In genomic region chr6:35601331-35602132, GRCh38 we compare ENCODE assay signal across 8 cellular contexts.
DNase-seq lines count a peak whose midpoint lies in the region; ATAC-seq and TF ChIP-seq lines count a peak whose summit lies in the region.

No MANE protein-coding gene starts in this region.

- peaks cover 8% of the 10 kb centered on the region; the same call in 1 of the 2 replicates for H3K36me3 ChIP-seq in HUES64 (ENCODE audit: insufficient read depth, low read length)

- H3K4me1 ChIP-seq in HUES64 (ENCODE audit: insufficient read depth, low read length): peaks cover 25% of the 10 kb centered on the region

- DNase-seq in ACHN: peak; percentile 33
- peak; percentile 46 for DNase-seq in activated CD4-positive, alpha-beta T cell treated with anti-CD3 and anti-CD28 coated beads for 1 hour
- peak in 3 of 10 donors; percentile 36 to 57 (median 40) for DNase-seq in dorsolateral prefrontal cortex
- DNase-seq in memory B cell (ENCODE audit: low spot score in 2 of 2): no peak
- peak; percentile 44 for DNase-seq in stimulated activated CD8-positive, alpha-beta memory T cell treated with anti-CD3 and anti-CD28 coated beads, Interleukin-4, amount 100 ng/mL, for 48 hours
- DNase-seq in NCI-H526 treated with DMSO at 0.1 percent for 48 hours (lab: John Stamatoyannopoulos, UW): no peak
- no peak for DNase-seq in KBM-7

- peaks cover 5% of the 10 kb centered on the region for H3K36me3 Mint-ChIP-seq in memory B cell

- 45% methylated on average over 8 of the region's 8 CpGs for WGBS in HUES64

- H3K27me3 ChIP-seq in HUES64 (ENCODE audit: insufficient read depth, low read length): no peaks in the 10 kb centered on the region
- no peaks in the 10 kb centered on the region for H3K27me3 ChIP-seq in dorsolateral prefrontal cortex

- no peaks in the 10 kb centered on the region for H3K9me3 Mint-ChIP-seq in memory B cell

- H3K4me3 Mint-ChIP-seq in memory B cell: peak overlapping the region; percentile 37

- in situ Hi-C loops in ACHN (cut with HindIII; ENCODE audit: low pct_ligation_motif_present, low pct_unique_long_range_greater_than_20kb, low sequenced_read_pairs): no loop called here
- in situ Hi-C loops in KBM-7 (cut with MboI; ENCODE audit: low pct_unique_long_range_greater_than_20kb, low sequenced_read_pairs): no loop called here

- no peaks in the 10 kb centered on the region for H3K27me3 Mint-ChIP-seq in memory B cell

- H3K27ac ChIP-seq in HUES64 (ENCODE audit: low read depth, low read length) (peak overlapping the region; percentile 9; the same call in 1 of the 2 replicates), dorsolateral prefrontal cortex (peak overlapping the region; percentile 71 to 100 (median 98))

- ATAC-seq in memory B cell (ENCODE audit: low read depth): no peak

- peaks cover 14% of the 10 kb centered on the region for H3K4me1 Mint-ChIP-seq in memory B cell

- TF ChIP-seq CTCF in dorsolateral prefrontal cortex (IDR thresholded peaks at IDR 0.05 in 54 of 56, conservative IDR thresholded peaks at IDR 0.05 in 2 of 56; ENCODE audit: low read depth in 1 of 56, partially characterized antibody in 56 of 56): peak in 7 of 56 donors; percentile 6 to 38 (median 14)

- no peak overlapping the region for H3K9ac ChIP-seq in HUES64 (ENCODE audit: low read depth, low read length)

- no peak overlapping the region for H3K4me3 ChIP-seq in HUES64 (ENCODE audit: low read length)
- H3K4me3 ChIP-seq in dorsolateral prefrontal cortex: peak overlapping the region in 54 of 59 donors; percentile 0 to 56 (median 34)

- peak overlapping the region; percentile 92 for H3K27ac Mint-ChIP-seq in memory B cell

- no peaks in the 10 kb centered on the region for H3K9me3 ChIP-seq in HUES64 (ENCODE audit: insufficient read depth, low read depth, low read length)

- intact Hi-C loops in dorsolateral prefrontal cortex (cut with DNase I): loop anchor here in 1 of 2 donors (2.0 to 5.0 kb wide), 2 partner anchors 86 to 129 kb away; partner anchors contain the start of gene FKBP5

Comparison
In these comparisons a context has a peak if more than half of its experiments do, and no peak if none do; other contexts are left out.
1. DNase-seq: peak in ACHN (single experiment), activated CD4-positive, alpha-beta T cell treated with anti-CD3 and anti-CD28 coated beads for 1 hour (single experiment) and stimulated activated CD8-positive, alpha-beta memory T cell treated with anti-CD3 and anti-CD28 coated beads, Interleukin-4, amount 100 ng/mL, for 48 hours (single experiment); none in memory B cell (0 of 2), NCI-H526 treated with DMSO at 0.1 percent for 48 hours (single experiment) and KBM-7 (single experiment).